18 cellular contexts compared by ENCODE assay signal in genomic region chr1:64941466-64942117, GRCh38. TPM values are rescaled to one million over a fixed set of nuclear protein-coding genes. Genes with fewer than 3 reads are reported as not detected.
DNase-seq lines count a peak whose midpoint lies in the region; ATAC-seq, FAIRE-seq and TF ChIP-seq lines count a peak whose summit lies in the region.
"Had no signal": no experiment of that assay in that cellular context is flagged by ENCODE, and none has a peak within 500 bp of the region (broad histone marks: within the 10 kb centered on the region; RNA-seq: fewer than 3 reads in every experiment).

No MANE protein-coding gene starts in this region.

- H3F3A ChIP-seq in GM23338 (replicated peaks; ENCODE audit: low read depth) = no peaks in the 10 kb centered on the region

- H3K4me3 ChIP-seq in GM23338 (no peak overlapping the region), pancreas (no peak overlapping the region)
- H3K4me3 ChIP-seq: left lung had no signal

- peaks cover 2% of the 10 kb centered on the region; the same call in 1 of the 2 replicates for H3K79me2 ChIP-seq in GM23338 (replicated peaks; ENCODE audit: insufficient read depth)

- POLR2A ChIA-PET in T-cell (lab: Charles Lee) = interaction anchor here in 1 of 2 donors (0.6 kb wide), 1 partner anchor 64 kb away, joined by 3 read pairs; no protein-coding TSS in a partner anchor

- FAIRE-seq in pancreas (lab: Jason Lieb, UNC) = no peak

- peak overlapping the region; percentile 47 for H3K27ac Mint-ChIP-seq in activated T-cell treated with anti-CD3 and anti-CD28 coated beads, Interleukin-2, amount 50 U/mL, for 24 hours
- peak overlapping the region; percentile 3; the same call in 1 of the 2 replicates for H3K27ac Mint-ChIP-seq in GM23338
- peak overlapping the region in 1 of 2 donors; percentile 48 for H3K27ac Mint-ChIP-seq in T-cell

- no peaks in the 10 kb centered on the region for H3K9me3 Mint-ChIP-seq in activated T-cell treated with anti-CD3 and anti-CD28 coated beads, Interleukin-2, amount 50 U/mL, for 24 hours
- H3K9me3 Mint-ChIP-seq in GM23338 (no peaks in the 10 kb centered on the region), T-cell (no peaks in the 10 kb centered on the region)

- H3K4me2 ChIP-seq in GM23338 = no peak overlapping the region
- H3K4me2 ChIP-seq: KMS-11 had no signal

- CTCF ChIA-PET in T-cell (lab: Charles Lee) = no interaction called here

- H3K36me3 ChIP-seq in GM23338 (ENCODE audit: insufficient read depth) = no peaks in the 10 kb centered on the region
- no peaks in the 10 kb centered on the region for H3K36me3 ChIP-seq in pancreas
- H3K36me3 ChIP-seq: left lung had no signal

- H3K36me3 Mint-ChIP-seq in activated T-cell treated with anti-CD3 and anti-CD28 coated beads, Interleukin-2, amount 50 U/mL, for 24 hours (ENCODE audit: low read depth) = peaks cover 21% of the 10 kb centered on the region
- H3K36me3 Mint-ChIP-seq in GM23338 (ENCODE audit: low read depth) (no peaks in the 10 kb centered on the region), T-cell (peaks cover 23% of the 10 kb centered on the region)

- TF ChIP-seq CTCF in GM23338 (conservative IDR thresholded peaks at IDR 0.05; ENCODE audit: low read depth in 2 of 2) = no peak
- TF ChIP-seq CTCF in pancreas (IDR thresholded peaks at IDR 0.05) = no peak

- no peaks in the 10 kb centered on the region for H3K27me3 ChIP-seq in GM23338 (ENCODE audit: insufficient read depth)
- no peaks in the 10 kb centered on the region for H3K27me3 ChIP-seq in pancreas
- H3K27me3 ChIP-seq: left lung had no signal

- intact Hi-C loops in pancreas (cut with DNase I) = no loop called here

- H3K9me2 ChIP-seq in GM23338 (ENCODE audit: insufficient read depth) = 0 out of 2 replicates have a peak, but pooled peaks cover 2% of the 10 kb centered on the region

- H3K27me3 Mint-ChIP-seq in activated T-cell treated with anti-CD3 and anti-CD28 coated beads, Interleukin-2, amount 50 U/mL, for 24 hours = no peaks in the 10 kb centered on the region
- H3K27me3 Mint-ChIP-seq in GM23338 (ENCODE audit: insufficient read depth, low read depth, poor library complexity) (no peaks in the 10 kb centered on the region), T-cell (no peaks in the 10 kb centered on the region)

- no peaks in the 10 kb centered on the region for H3K9me3 ChIP-seq in pancreas
- H3K9me3 ChIP-seq: left lung had no signal

- no peak overlapping the region for H2AFZ ChIP-seq in GM23338

- no peak overlapping the region for H3K27ac ChIP-seq in GM23338 (ENCODE audit: low read depth)
- peak overlapping the region in 1 of 4 donors; percentile 47 for H3K27ac ChIP-seq in pancreas
- H3K27ac ChIP-seq: KMS-11, left lung had no signal

- DNase-seq in activated T-cell treated with anti-CD3 and anti-CD28 coated beads, Interleukin-2, amount 50 U/mL, for 24 hours = no peak
- DNase-seq in activated T-cell treated with anti-CD3 and anti-CD28 coated beads, Interleukin-2, amount 50 U/mL, for 48 hours = no peak
- DNase-seq in GM23338 (ENCODE audit: low spot score) (no peak), T-cell (no peak), pancreas (no peak)
- DNase-seq: activated CD8-positive, alpha-beta memory T cell treated with anti-CD3 and anti-CD28 coated beads, Interleukin-2, amount 50 U/mL, for 4 hours; DMS79; left lung; NCI-H1417 treated with DMSO at 0.1 percent for 48 hours; NCI-H524 treated with DMSO at 0.1 percent for 48 hours; posterior cingulate gyrus; RPMI8226; stimulated activated CD4-positive, alpha-beta T cell treated with anti-CD3 and anti-CD28 coated beads, Interleukin-12 subunit alpha, Interleukin-12 subunit beta, amount 100 ng/mL, for 4 hours; T-helper 1 cell had no signal

- no peak overlapping the region for H3K4me3 Mint-ChIP-seq in activated T-cell treated with anti-CD3 and anti-CD28 coated beads, Interleukin-2, amount 50 U/mL, for 24 hours
- no peak overlapping the region for H3K4me3 Mint-ChIP-seq in GM23338
- H3K4me3 Mint-ChIP-seq in T-cell = peak overlapping the region in 2 of 3 donors; percentile 10 to 43

- WGBS in pancreas, 2 donors = 51 to 60% methylated on average over 5 of the region's 5 CpGs

- no peaks in the 10 kb centered on the region for H4K20me1 ChIP-seq in GM23338 (replicated peaks; ENCODE audit: insufficient read depth)

- peaks cover 68% of the 10 kb centered on the region for H3K4me1 Mint-ChIP-seq in activated T-cell treated with anti-CD3 and anti-CD28 coated beads, Interleukin-2, amount 50 U/mL, for 24 hours (ENCODE audit: low read depth)
- peaks cover 7% of the 10 kb centered on the region; the same call in 2 of the 3 replicates for H3K4me1 Mint-ChIP-seq in GM23338
- H3K4me1 Mint-ChIP-seq in T-cell = peaks cover 75 to 80% (median 77%) of the 10 kb centered on the region in 3 donors

- H3K4me1 ChIP-seq in GM23338 (ENCODE audit: insufficient read depth) (no peaks in the 10 kb centered on the region), pancreas (peaks cover 5 to 37% (median 35%) of the 10 kb centered on the region in 3 donors)

- ATAC-seq in GM23338 (peak; percentile 68), T-cell (replicated peaks in 1 of 4) (no peak), pancreas (peak in 3 of 4 donors; percentile 36 to 72 (median 61)), GM19455 (IDR thresholded peaks at IDR 0.05; ENCODE audit: unreplicated experiment) (no peak), GM21717 (IDR thresholded peaks at IDR 0.05; ENCODE audit: unreplicated experiment) (no peak), GM21390 (IDR thresholded peaks at IDR 0.05; ENCODE audit: unreplicated experiment) (no peak)
- ATAC-seq: left lung had no signal

TF ChIP-seq in GM23338, 12 proteins besides CTCF, POLR2A, EP300 and RAD21 (continues in another document):
- TF ChIP-seq EZH2 (IDR thresholded peaks at IDR 0.05; ENCODE audit: low read depth, unreplicated experiment) (no peak), ZNF462 (CRISPR knock-in tag; IDR thresholded peaks at IDR 0.05) (no peak)

RNA-seq across cellular contexts. Expression of gene JAK1, which starts 24.8 kb away (rescaled TPM):
- total RNA-seq in GM23338 (2014; rRNA removed; shearing (Covaris generic)) = 15.8 and 19.5 TPM in 2 replicates
- polyA plus RNA-seq in GM23338 (2016; fragmentation: Nextera tagmentation; extraction: Ambion mirVana) (7.9 and 8.0 TPM in 2 replicates), pancreas (10 to 100 TPM; 15.5 to 26.5 TPM)
- total RNA-seq in T-cell (100 to 1,000 TPM; 272 to 323 (median 288) TPM), pancreas (10 to 100 TPM; 44.3 to 89.8 (median 54.4) TPM)

Comparison
In these comparisons a context has a peak if more than half of its experiments do, and no peak if none do; other contexts are left out.
1. H3K4me3 Mint-ChIP-seq: peak in T-cell (2 of 3); none in activated T-cell treated with anti-CD3 and anti-CD28 coated beads, Interleukin-2, amount 50 U/mL, for 24 hours (single experiment) and GM23338 (single experiment).
2. ATAC-seq: peak in GM23338 (single experiment) and pancreas (3 of 4); none in T-cell (0 of 4), GM19455 (single experiment), GM21717 (single experiment) and GM21390 (single experiment).